ENCODE assay signal across 21 cellular contexts in the genomic region with DNA sequence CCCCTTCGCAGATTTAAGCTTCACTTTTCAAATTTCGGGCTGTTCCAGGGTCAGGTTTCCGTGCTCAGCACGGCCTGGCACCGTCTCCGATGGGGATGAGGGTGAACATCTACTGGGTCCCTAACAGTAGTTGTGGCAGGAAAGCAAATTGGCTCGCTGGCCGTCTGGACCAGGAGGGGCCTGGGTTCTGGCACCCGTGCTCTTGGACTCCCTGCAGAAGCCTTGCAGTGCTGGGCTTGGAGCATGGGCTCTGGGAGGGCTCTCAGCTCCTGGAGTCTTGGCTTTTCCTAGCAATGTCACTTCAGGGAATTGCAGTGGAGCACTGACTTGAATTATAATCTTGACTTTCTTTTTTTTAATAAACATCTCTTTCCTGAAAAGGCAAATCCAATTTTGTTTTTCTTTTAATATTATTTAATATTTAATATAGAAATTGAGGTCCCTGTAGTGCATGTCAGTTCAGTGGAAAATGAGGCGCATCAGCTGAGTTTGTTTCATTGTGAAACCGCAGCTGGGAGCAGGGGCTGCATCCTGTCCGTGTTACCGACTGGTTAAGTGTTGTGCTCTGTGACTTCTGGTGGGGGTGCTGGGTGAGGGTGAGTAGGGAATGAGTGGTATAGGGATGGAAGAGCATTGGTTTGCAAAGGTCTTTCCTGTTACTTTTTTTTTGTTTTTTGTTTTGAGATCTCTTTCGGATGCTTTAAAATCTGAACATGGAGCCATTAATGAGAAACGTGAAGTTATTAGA.
A peak's percentile ranks its signal among the peaks of the same experiment; 100 is the strongest.
DNase-seq lines count a peak whose midpoint lies in the region; ATAC-seq and TF ChIP-seq lines count a peak whose summit lies in the region.
"Had no signal": no experiment of that assay in that cellular context is flagged by ENCODE, and none has a peak within 500 bp of the region (broad histone marks: within the 10 kb centered on the region; RNA-seq: fewer than 3 reads in every experiment).

No MANE protein-coding gene starts in this region.

- peaks cover 39% of the 10 kb centered on the region for H3K79me1 ChIP-seq in mesenchymal stem cell (replicated peaks; ENCODE audit: low read length, poor library complexity, severe bottlenecking)

- no peak overlapping the region for H3K4me2 ChIP-seq in mesenchymal stem cell (ENCODE audit: low read length, poor library complexity, severe bottlenecking)

- intact Hi-C loops in ovary (cut with DNase I): loop anchor here in 1 of 4 donors (10.0 kb wide), 1 partner anchor 146 kb away; no protein-coding TSS in a partner anchor

- H2BK15ac ChIP-seq in mesenchymal stem cell (ENCODE audit: low read depth, poor library complexity, severe bottlenecking): no peak overlapping the region

- H3K9me3 Mint-ChIP-seq in stimulated activated naive CD8-positive, alpha-beta T cell treated with anti-CD3 and anti-CD28 coated beads, Interleukin-15, Interleukin-2, amounts not matched to agents 100 ng/mL and 50 ng/mL, for 24 hours: no peaks in the 10 kb centered on the region
- H3K9me3 Mint-ChIP-seq in stimulated activated naive CD8-positive, alpha-beta T cell treated with anti-CD3 and anti-CD28 coated beads, Interleukin-15, amount 100 ng/mL, for 72 hours: no peaks in the 10 kb centered on the region
- no peaks in the 10 kb centered on the region for H3K9me3 Mint-ChIP-seq in central memory CD8-positive, alpha-beta T cell
- H3K9me3 Mint-ChIP-seq: CD4-positive, alpha-beta memory T cell; memory B cell had no signal

- H3K27me3 Mint-ChIP-seq in stimulated activated naive CD8-positive, alpha-beta T cell treated with anti-CD3 and anti-CD28 coated beads, Interleukin-15, Interleukin-2, amounts not matched to agents 100 ng/mL and 50 ng/mL, for 24 hours: no peaks in the 10 kb centered on the region
- no peaks in the 10 kb centered on the region for H3K27me3 Mint-ChIP-seq in stimulated activated naive CD8-positive, alpha-beta T cell treated with anti-CD3 and anti-CD28 coated beads, Interleukin-15, amount 100 ng/mL, for 72 hours
- no peaks in the 10 kb centered on the region for H3K27me3 Mint-ChIP-seq in central memory CD8-positive, alpha-beta T cell
- H3K27me3 Mint-ChIP-seq: CD4-positive, alpha-beta memory T cell; memory B cell had no signal

- no peak overlapping the region for H2BK120ac ChIP-seq in mesenchymal stem cell (ENCODE audit: low read depth, low read length)

- H3K4me1 ChIP-seq in mesenchymal stem cell (ENCODE audit: control insufficient read depth, insufficient read depth, low read depth, low read length) (peaks cover 4% of the 10 kb centered on the region), Peyer's patch (no peaks in the 10 kb centered on the region), ovary (ENCODE audit: insufficient read depth) (no peaks in the 10 kb centered on the region)

- H3K4me3 Mint-ChIP-seq in stimulated activated naive CD8-positive, alpha-beta T cell treated with anti-CD3 and anti-CD28 coated beads, Interleukin-15, Interleukin-2, amounts not matched to agents 100 ng/mL and 50 ng/mL, for 24 hours: no peak overlapping the region
- H3K4me3 Mint-ChIP-seq in stimulated activated naive CD8-positive, alpha-beta T cell treated with anti-CD3 and anti-CD28 coated beads, Interleukin-15, amount 100 ng/mL, for 72 hours: no peak overlapping the region
- H3K4me3 Mint-ChIP-seq in central memory CD8-positive, alpha-beta T cell: no peak overlapping the region
- H3K4me3 Mint-ChIP-seq: CD4-positive, alpha-beta memory T cell; memory B cell had no signal

- H3K27me3 ChIP-seq in mesenchymal stem cell (ENCODE audit: control insufficient read depth in 1 of 2, insufficient read depth in 1 of 2, low read length in 2 of 2): no peaks in the 10 kb centered on the region
- no peaks in the 10 kb centered on the region for H3K27me3 ChIP-seq in Peyer's patch
- no peaks in the 10 kb centered on the region for H3K27me3 ChIP-seq in ovary
- H3K27me3 ChIP-seq: SJSA1 had no signal

- H3K36me3 Mint-ChIP-seq in stimulated activated naive CD8-positive, alpha-beta T cell treated with anti-CD3 and anti-CD28 coated beads, Interleukin-15, Interleukin-2, amounts not matched to agents 100 ng/mL and 50 ng/mL, for 24 hours (ENCODE audit: low read depth): peaks cover 35% of the 10 kb centered on the region
- H3K36me3 Mint-ChIP-seq in central memory CD8-positive, alpha-beta T cell (ENCODE audit: insufficient read depth): peaks cover 15% of the 10 kb centered on the region

- no peak overlapping the region for H3K4ac ChIP-seq in mesenchymal stem cell (ENCODE audit: low read depth in 1 of 2, low read length in 2 of 2)

- H2AFZ ChIP-seq in mesenchymal stem cell (ENCODE audit: low read depth, low read length): no peak overlapping the region

- DNase-seq in stimulated activated naive CD8-positive, alpha-beta T cell treated with anti-CD3 and anti-CD28 coated beads, Interleukin-15, amount 100 ng/mL, for 72 hours: no peak
- DNase-seq in central memory CD8-positive, alpha-beta T cell (ENCODE audit: low spot score in 2 of 2): no peak
- peak; percentile 34 for DNase-seq in mesenchymal stem cell
- no peak for DNase-seq in Peyer's patch
- no peak for DNase-seq in ovary
- DNase-seq in HPDE6-E6E7 (ENCODE audit: extremely low spot score): no peak
- DNase-seq: activated CD4-positive, alpha-beta T cell treated with anti-CD3 and anti-CD28 coated beads for 4 hours; activated naive CD4-positive, alpha-beta T cell treated with anti-CD3 and anti-CD28 coated beads, Interleukin-2, amount 50 U/mL, for 16 hours; activated T-cell treated with anti-CD3 and anti-CD28 coated beads, Interleukin-2, amount 50 U/mL, for 1 hour; CD4-positive, alpha-beta memory T cell; DND-41; islet precursor cell; Kasumi-1; NCI-H1436; NCI-H345; T1000 had no signal

- TF ChIP-seq POLR2A in Peyer's patch (IDR thresholded peaks at IDR 0.05) (no peak), ovary (IDR thresholded peaks at IDR 0.05) (no peak)

- H3K27ac ChIP-seq in mesenchymal stem cell (ENCODE audit: low read length, poor library complexity, severe bottlenecking) (no peak overlapping the region), Peyer's patch (peak overlapping the region in 1 of 4 donors; percentile 62), ovary (no peak overlapping the region)
- H3K27ac ChIP-seq: SJSA1 had no signal

- H4K91ac ChIP-seq in mesenchymal stem cell (ENCODE audit: low read length): no peak overlapping the region

- H3K9ac ChIP-seq in mesenchymal stem cell (ENCODE audit: low read length): no peak overlapping the region

- no peak overlapping the region for H2BK5ac ChIP-seq in mesenchymal stem cell (ENCODE audit: low read depth, low read length, poor library complexity, severe bottlenecking)

- H3K4me3 ChIP-seq in mesenchymal stem cell (ENCODE audit: insufficient read depth in 1 of 2, low read depth in 1 of 2, low read length in 2 of 2) (no peak overlapping the region), Peyer's patch (no peak overlapping the region), ovary (no peak overlapping the region)
- H3K4me3 ChIP-seq: SJSA1 had no signal

- no peak for ATAC-seq in stimulated activated naive CD8-positive, alpha-beta T cell treated with anti-CD3 and anti-CD28 coated beads, Interleukin-15, amount 100 ng/mL, for 72 hours
- no peak for ATAC-seq in central memory CD8-positive, alpha-beta T cell (replicated peaks; ENCODE audit: extremely low read depth, poor library complexity, severe bottlenecking)
- no peak for ATAC-seq in GM18870 (IDR thresholded peaks at IDR 0.05; ENCODE audit: unreplicated experiment)
- ATAC-seq: esophagus mucosa had no signal

- H3K27ac Mint-ChIP-seq in stimulated activated naive CD8-positive, alpha-beta T cell treated with anti-CD3 and anti-CD28 coated beads, Interleukin-15, Interleukin-2, amounts not matched to agents 100 ng/mL and 50 ng/mL, for 24 hours: peak overlapping the region; percentile 69
- H3K27ac Mint-ChIP-seq in stimulated activated naive CD8-positive, alpha-beta T cell treated with anti-CD3 and anti-CD28 coated beads, Interleukin-15, amount 100 ng/mL, for 72 hours: no peak overlapping the region
- H3K27ac Mint-ChIP-seq in central memory CD8-positive, alpha-beta T cell (ENCODE audit: low read depth): peak overlapping the region; percentile 58
- H3K27ac Mint-ChIP-seq: memory B cell had no signal

- TF ChIP-seq EP300 in ovary (IDR thresholded peaks at IDR 0.05): no peak

- H3K14ac ChIP-seq in mesenchymal stem cell (ENCODE audit: low read length in 2 of 2): no peak overlapping the region

- H3K18ac ChIP-seq in mesenchymal stem cell (ENCODE audit: low read depth in 1 of 2, low read length in 2 of 2): no peak overlapping the region

- H3K36me3 ChIP-seq in mesenchymal stem cell (ENCODE audit: control insufficient read depth in 1 of 2, insufficient read depth in 2 of 2, low read depth in 1 of 2, low read length in 2 of 2) (peaks cover 28 to 30% of the 10 kb centered on the region in 2 experiments), Peyer's patch (peaks cover 0 to 15% (median 0%) of the 10 kb centered on the region in 3 donors), ovary (no peaks in the 10 kb centered on the region)

- H4K8ac ChIP-seq in mesenchymal stem cell (ENCODE audit: low read length): peak overlapping the region; percentile 85

- no peak overlapping the region for H2AK5ac ChIP-seq in mesenchymal stem cell (ENCODE audit: low read length, severe bottlenecking)

- H3K9me3 ChIP-seq in mesenchymal stem cell (ENCODE audit: control insufficient read depth, low read length) (no peaks in the 10 kb centered on the region), Peyer's patch (no peaks in the 10 kb centered on the region), ovary (no peaks in the 10 kb centered on the region)
- H3K9me3 ChIP-seq: SJSA1 had no signal

- 72% methylated on average over 15 of the region's 15 CpGs for WGBS in mesenchymal stem cell
- 84 to 89% (median 85%) methylated on average over 15 of the region's 15 CpGs for WGBS in ovary, 3 donors

- H3K4me1 Mint-ChIP-seq in stimulated activated naive CD8-positive, alpha-beta T cell treated with anti-CD3 and anti-CD28 coated beads, Interleukin-15, Interleukin-2, amounts not matched to agents 100 ng/mL and 50 ng/mL, for 24 hours (ENCODE audit: low read depth): peaks cover 18% of the 10 kb centered on the region
- peaks cover 32% of the 10 kb centered on the region for H3K4me1 Mint-ChIP-seq in stimulated activated naive CD8-positive, alpha-beta T cell treated with anti-CD3 and anti-CD28 coated beads, Interleukin-15, amount 100 ng/mL, for 72 hours
- H3K4me1 Mint-ChIP-seq in central memory CD8-positive, alpha-beta T cell: peaks cover 20% of the 10 kb centered on the region

- H2BK12ac ChIP-seq in mesenchymal stem cell (ENCODE audit: low read length in 2 of 2): no peak overlapping the region

- TF ChIP-seq CTCF in Peyer's patch (IDR thresholded peaks at IDR 0.05) (no peak), ovary (IDR thresholded peaks at IDR 0.05) (no peak)

- no peak overlapping the region for H3K23ac ChIP-seq in mesenchymal stem cell (ENCODE audit: low read length in 2 of 2)

Comparison
In these comparisons a context has a peak if more than half of its experiments do, and no peak if none do; other contexts are left out.
1. H3K27ac Mint-ChIP-seq: peak in stimulated activated naive CD8-positive, alpha-beta T cell treated with anti-CD3 and anti-CD28 coated beads, Interleukin-15, Interleukin-2, amounts not matched to agents 100 ng/mL and 50 ng/mL, for 24 hours (single experiment) and central memory CD8-positive, alpha-beta T cell (single experiment); none in stimulated activated naive CD8-positive, alpha-beta T cell treated with anti-CD3 and anti-CD28 coated beads, Interleukin-15, amount 100 ng/mL, for 72 hours (0 of 2).